ENCODE assay signal across 8 cellular contexts in genomic region chr17:68019675-68020450, GRCh38. TPM values are rescaled to one million over a fixed set of nuclear protein-coding genes. Genes with fewer than 3 reads are reported as not detected.
A peak's percentile ranks its signal among the peaks of the same experiment; 100 is the strongest.
DNase-seq lines count a peak whose midpoint lies in the region; ATAC-seq, FAIRE-seq and TF ChIP-seq lines count a peak whose summit lies in the region.

No MANE protein-coding gene starts in this region.

- H3K4ac ChIP-seq in trophoblast cell (ENCODE audit: low read depth, low read length) = no peak overlapping the region

- peak overlapping the region; percentile 9 for H2BK120ac ChIP-seq in trophoblast cell (ENCODE audit: insufficient read depth, low read length, poor library complexity)

- H3K36me3 ChIP-seq in SU-DHL-6 (ENCODE audit: low read length) (no peaks in the 10 kb centered on the region), adipocyte (ENCODE audit: control insufficient read depth, insufficient read depth, low read length, severe bottlenecking) (no peaks in the 10 kb centered on the region), trophoblast cell (ENCODE audit: control insufficient read depth in 1 of 2, insufficient read depth in 2 of 2, low read length in 2 of 2) (no peaks in the 10 kb centered on the region), transverse colon (no peaks in the 10 kb centered on the region)

- peak overlapping the region; percentile 73 for H3K18ac ChIP-seq in trophoblast cell (ENCODE audit: low read length)

- H4K12ac ChIP-seq in trophoblast cell (ENCODE audit: low read depth, low read length) = peak overlapping the region; percentile 82

- 0 out of 2 replicates have a peak, but pooled peaks cover 3% of the 10 kb centered on the region for H3F3A ChIP-seq in SU-DHL-6 (ENCODE audit: insufficient read depth)

- H3K14ac ChIP-seq in trophoblast cell (ENCODE audit: low read length) = peak overlapping the region; percentile 64

- DNase-seq in GM12891 (ENCODE audit: insufficient read length, low spot score) (peak; percentile 94), NCI-H1417 (lab: John Stamatoyannopoulos, UW) (peak; percentile 95 to 98 (median 96)), adipocyte (ENCODE audit: low read depth) (peak; percentile 95), cardiac septum (ENCODE audit: low spot score) (peak; percentile 97), trophoblast cell (peak; percentile 99), transverse colon (peak; percentile 98)

- peak; percentile 95 for ATAC-seq in HG02798 (IDR thresholded peaks at IDR 0.05; ENCODE audit: poor library complexity, unreplicated experiment)

- H3K27ac ChIP-seq in SU-DHL-6 (ENCODE audit: low read depth, low read length) = peak overlapping the region; percentile 40
- H3K27ac ChIP-seq in trophoblast cell (ENCODE audit: low read depth, low read length) = peak overlapping the region; percentile 63
- peak overlapping the region; percentile 90 to 91 (median 91) for H3K27ac ChIP-seq in transverse colon

- H3K79me1 ChIP-seq in trophoblast cell (ENCODE audit: low read length) = peaks cover 5% of the 10 kb centered on the region

- peak overlapping the region; percentile 54 for H3K4me3 ChIP-seq in SU-DHL-6 (ENCODE audit: insufficient read depth, low read length, poor library complexity, severe bottlenecking)
- H3K4me3 ChIP-seq in adipocyte (ENCODE audit: low read length) = peak overlapping the region; percentile 81
- H3K4me3 ChIP-seq in trophoblast cell (ENCODE audit: low read depth, low read length) = peak overlapping the region; percentile 70
- peak overlapping the region; percentile 50 to 81 (median 60) for H3K4me3 ChIP-seq in transverse colon

- H2AK5ac ChIP-seq in trophoblast cell (ENCODE audit: low read length) = no peak overlapping the region

- H3K79me2 ChIP-seq in SU-DHL-6 (ENCODE audit: insufficient read depth, low read length) (no peaks in the 10 kb centered on the region), trophoblast cell (ENCODE audit: control insufficient read depth, insufficient read depth, low read length, poor library complexity) (no peaks in the 10 kb centered on the region)

- peaks cover 18% of the 10 kb centered on the region for H3K4me1 ChIP-seq in adipocyte (ENCODE audit: control insufficient read depth, insufficient read depth, low read length)
- H3K4me1 ChIP-seq in trophoblast cell (ENCODE audit: control insufficient read depth in 1 of 2, insufficient read depth in 2 of 2, low read length in 2 of 2) = peaks cover 0 to 2% of the 10 kb centered on the region in 2 experiments
- peaks cover 0 to 8% (median 3%) of the 10 kb centered on the region in 4 donors for H3K4me1 ChIP-seq in transverse colon

- H4K20me1 ChIP-seq in SU-DHL-6 (ENCODE audit: low read depth, low read length) = no peaks in the 10 kb centered on the region

- H3K27me3 ChIP-seq in SU-DHL-6 (ENCODE audit: low read length) (no peaks in the 10 kb centered on the region), adipocyte (replicated peaks; ENCODE audit: control insufficient read depth, insufficient read depth, low read length) (no peaks in the 10 kb centered on the region), trophoblast cell (ENCODE audit: insufficient read depth, low read length) (no peaks in the 10 kb centered on the region), transverse colon (no peaks in the 10 kb centered on the region)

- FAIRE-seq in GM12891 (lab: Jason Lieb, UNC) = peak; percentile 98

- H3K9me3 ChIP-seq in SU-DHL-6 (ENCODE audit: insufficient read depth, low read length) = no peaks in the 10 kb centered on the region
- no peaks in the 10 kb centered on the region for H3K9me3 ChIP-seq in adipocyte (ENCODE audit: control insufficient read depth, low read length)
- H3K9me3 ChIP-seq in trophoblast cell (ENCODE audit: insufficient read depth, low read depth, low read length) = no peaks in the 10 kb centered on the region
- no peaks in the 10 kb centered on the region for H3K9me3 ChIP-seq in transverse colon

- H3K4me2 ChIP-seq in SU-DHL-6 (ENCODE audit: low read depth, low read length, poor library complexity, severe bottlenecking) = peak overlapping the region; percentile 68
- H3K4me2 ChIP-seq in trophoblast cell (ENCODE audit: low read length) = peak overlapping the region; percentile 70

- H4K8ac ChIP-seq in trophoblast cell (ENCODE audit: low read depth, low read length) = peak overlapping the region; percentile 78

- in situ Hi-C loops in transverse colon (cut with MboI; ENCODE audit: low pct_ligation_motif_present in 1 of 4, low pct_unique_long_range_greater_than_20kb in 1 of 4, low sequenced_read_pairs in 3 of 4) = no loop called here

- H4K91ac ChIP-seq in trophoblast cell (ENCODE audit: low read depth, low read length) = peak overlapping the region; percentile 38

- H2BK5ac ChIP-seq in trophoblast cell (ENCODE audit: low read depth, low read length, poor library complexity) = peak overlapping the region; percentile 37

- intact Hi-C loops in cardiac septum (cut with DNase I) = loop anchor here (1.0 to 2.0 kb wide), 2 partner anchors 27 to 83 kb away; no protein-coding TSS in a partner anchor
- intact Hi-C loops in transverse colon (cut with DNase I; ENCODE audit: low total_unique reads) = no loop called here

- peak overlapping the region; percentile 90 for H2AFZ ChIP-seq in SU-DHL-6 (ENCODE audit: low read depth, low read length, severe bottlenecking)
- H2AFZ ChIP-seq in trophoblast cell (ENCODE audit: insufficient read depth, low read length, poor library complexity) = peak overlapping the region; percentile 42

- no peak for TF ChIP-seq EP300 in transverse colon (IDR thresholded peaks at IDR 0.05; ENCODE audit: low read depth)

- H3K9me2 ChIP-seq in SU-DHL-6 (replicated peaks; ENCODE audit: insufficient read depth, low read length) = no peaks in the 10 kb centered on the region

- TF ChIP-seq POLR2A in GM12891 (IDR thresholded peaks at IDR 0.05; ENCODE audit: low read depth, low read length) (peak; percentile 83), transverse colon (IDR thresholded peaks at IDR 0.05) (peak; percentile 64)

- WGBS in trophoblast cell (ENCODE audit: extremely low coverage, insufficient coverage, insufficient read length) = no CpG with 5 or more reads among the region's 54 CpGs
- WGBS in transverse colon (ENCODE audit: low coverage in 1 of 2), 2 donors = 1 to 3% methylated on average over 8 to 44 of the region's 54 CpGs

- no peak overlapping the region for H2BK12ac ChIP-seq in trophoblast cell (ENCODE audit: low read length)

- H3K23ac ChIP-seq in trophoblast cell (ENCODE audit: low read length) = no peak overlapping the region

- H3K9ac ChIP-seq in SU-DHL-6 (ENCODE audit: low read length) (peak overlapping the region; percentile 67), adipocyte (ENCODE audit: low read length) (peak overlapping the region; percentile 78), trophoblast cell (ENCODE audit: low read length) (peak overlapping the region; percentile 79)

- TF ChIP-seq CTCF in SU-DHL-6 (IDR thresholded peaks at IDR 0.05; ENCODE audit: insufficient read depth, low read length, poor library complexity, severe bottlenecking) (peak; percentile 20), transverse colon (IDR thresholded peaks at IDR 0.05) (peak; percentile 46 to 90 (median 62))

TF ChIP-seq in GM12891, 5 proteins besides CTCF, POLR2A, EP300 and RAD21:
- peak; percentile 70 for TF ChIP-seq POLR2AphosphoS5 (IDR thresholded peaks at IDR 0.05; ENCODE audit: low read depth, low read length)
- TF ChIP-seq SPI1 (IDR thresholded peaks at IDR 0.05; ENCODE audit: low read depth, low read length) = no peak
- TF ChIP-seq POU2F2 (IDR thresholded peaks at IDR 0.05; ENCODE audit: low read depth, low read length) = peak; percentile 77; the same call in 1 of the 2 replicates
- peak; percentile 36 for TF ChIP-seq PAX5 (IDR thresholded peaks at IDR 0.05; ENCODE audit: insufficient read depth, low read length, severe bottlenecking)
- peak; percentile 59; the same call in 1 of the 2 replicates for TF ChIP-seq TAF1 (IDR thresholded peaks at IDR 0.05; ENCODE audit: low read depth, low read length)

RNA-seq across cellular contexts. Expression of gene KPNA2, which starts 15.7 kb away (rescaled TPM):
- polyA plus RNA-seq in GM12891 (2012; ENCODE audit: low read depth, missing spikeins) = 155 TPM
- total RNA-seq in cardiac septum (20.7 TPM), transverse colon (10 to 100 TPM in 3 of 4 donors, 1 to 10 TPM in 1; 3.4 to 21.5 (median 11.0) TPM)
- 215 and 223 TPM in 2 replicates for polyA plus RNA-seq in trophoblast cell (2013)

RNA-seq across cellular contexts. Expression of gene C17orf58, which starts 23.6 kb away (rescaled TPM):
- 3.8 TPM for polyA plus RNA-seq in GM12891 (2012; ENCODE audit: low read depth, missing spikeins)
- total RNA-seq in cardiac septum = 3.4 TPM
- polyA plus RNA-seq in trophoblast cell (2013) = 7.4 and 8.3 TPM in 2 replicates
- 10 to 100 TPM in 2 of 4 donors, 1 to 10 TPM in 1, under 1 TPM in 1; 0.80 to 19.5 (median 8.1) TPM for total RNA-seq in transverse colon

Comparison
In these comparisons a context has a peak if more than half of its experiments do, and no peak if none do; other contexts are left out.
1. Peak in every context shown above with its lines: DNase-seq, ATAC-seq, H3K4me3 ChIP-seq and H3K27ac ChIP-seq.
2. H3K27ac ChIP-seq: peak in every context shown above with its lines; median percentile 91 in transverse colon; 63 in trophoblast cell; 40 in SU-DHL-6.